ENCODE assay signal across 18 cellular contexts in the genomic region with DNA sequence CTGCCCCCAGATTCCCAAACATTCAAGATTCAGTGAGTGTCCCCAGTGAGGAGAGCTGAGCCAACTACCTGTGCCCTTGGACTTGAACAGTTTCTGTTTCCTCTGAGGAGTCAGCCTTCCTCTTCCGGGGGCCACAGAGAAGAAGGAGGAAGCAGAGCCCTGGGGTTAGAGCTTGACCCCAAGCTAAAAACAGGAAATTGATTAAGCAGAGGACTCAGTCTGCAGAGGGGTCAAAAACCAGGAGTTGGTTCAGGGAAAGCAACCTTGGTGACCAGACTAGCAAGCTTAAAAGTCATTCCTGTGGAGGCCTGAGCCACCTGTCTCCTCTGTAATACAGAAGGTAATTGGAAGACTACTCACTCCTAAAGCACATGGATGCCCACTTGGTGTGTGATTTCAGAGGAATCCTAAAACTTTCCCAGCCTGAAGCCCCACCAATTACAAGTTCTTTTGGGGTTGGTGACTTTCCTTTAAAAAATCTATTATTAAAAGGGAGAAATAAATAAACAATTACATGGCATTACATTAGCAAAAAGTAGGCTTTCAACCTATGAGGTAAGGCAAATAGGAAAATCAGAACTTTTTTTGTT.
DNase-seq lines count a peak whose midpoint lies in the region; FAIRE-seq and TF ChIP-seq lines count a peak whose summit lies in the region.
"Had no signal": no experiment of that assay in that cellular context is flagged by ENCODE, and none has a peak within 500 bp of the region (broad histone marks: within the 10 kb centered on the region; RNA-seq: fewer than 3 reads in every experiment).

No MANE protein-coding gene starts in this region.

- H3K9me3 Mint-ChIP-seq in activated CD4-positive, alpha-beta T cell treated with anti-CD3 and anti-CD28 coated beads, Interleukin-2, amount 10 ng/mL, durations not matched to agents 7 days and 5 days, result no peaks in the 10 kb centered on the region
- H3K9me3 Mint-ChIP-seq in activated CD4-positive, alpha-beta T cell treated with anti-CD3 and anti-CD28 coated beads, Interleukin-2, amount 10 ng/mL, durations not matched to agents 24 days and 14 days, result no peaks in the 10 kb centered on the region
- no peaks in the 10 kb centered on the region for H3K9me3 Mint-ChIP-seq in activated naive CD4-positive, alpha-beta T cell treated with anti-CD3 and anti-CD28 coated beads, Interleukin-2, amount 10 ng/mL, durations not matched to agents 7 days and 5 days
- H3K9me3 Mint-ChIP-seq: H9; neural crest cell; stimulated activated naive CD8-positive, alpha-beta T cell treated with anti-CD3 and anti-CD28 coated beads, Interleukin-15, amount 100 ng/mL, for 72 hours had no signal

- peak overlapping the region; percentile 19 for H3K4me2 ChIP-seq in hepatocyte

- no peaks in the 10 kb centered on the region for H4K20me1 ChIP-seq in hepatocyte (ENCODE audit: insufficient read depth, poor library complexity, severe bottlenecking)

- H3K9me2 ChIP-seq in hepatocyte (replicated peaks; ENCODE audit: insufficient read depth), result no peaks in the 10 kb centered on the region

- DNase-seq in activated CD4-positive, alpha-beta T cell treated with anti-CD3 and anti-CD28 coated beads, Interleukin-2, amount 10 ng/mL, durations not matched to agents 7 days and 5 days, result no peak
- no peak for DNase-seq in activated CD4-positive, alpha-beta T cell treated with anti-CD3 and anti-CD28 coated beads, Interleukin-2, amount 10 ng/mL, durations not matched to agents 24 days and 14 days
- DNase-seq in OCI-M1 (lab: John Stamatoyannopoulos, UW) (peak; percentile 68), hepatocyte (ENCODE audit: low spot score) (no peak), small intestine (peak; percentile 27), putamen (ENCODE audit: low spot score) (no peak)
- DNase-seq in activated naive CD4-positive, alpha-beta T cell treated with anti-CD3 and anti-CD28 coated beads, Interleukin-2, amount 10 ng/mL, durations not matched to agents 7 days and 5 days, result no peak
- DNase-seq in effector CD8-positive, alpha-beta T cell (lab: John Stamatoyannopoulos, UW), result no peak
- DNase-seq: activated CD4-positive, alpha-beta T cell treated with anti-CD3 and anti-CD28 coated beads, Interleukin-2, amount 50 U/mL, for 1 hour; activated T-cell treated with anti-CD3 and anti-CD28 coated beads, Interleukin-2, amount 50 U/mL, for 1 hour; CD4-positive, alpha-beta memory T cell; DND-41; H9; NCI-H1930; SJCRH30; stimulated activated naive CD8-positive, alpha-beta T cell treated with anti-CD3 and anti-CD28 coated beads, Interleukin-15, amount 100 ng/mL, for 72 hours; T1000 had no signal

- peaks cover 8% of the 10 kb centered on the region for H3K27me3 Mint-ChIP-seq in activated CD4-positive, alpha-beta T cell treated with anti-CD3 and anti-CD28 coated beads, Interleukin-2, amount 10 ng/mL, durations not matched to agents 7 days and 5 days
- H3K27me3 Mint-ChIP-seq in activated CD4-positive, alpha-beta T cell treated with anti-CD3 and anti-CD28 coated beads, Interleukin-2, amount 10 ng/mL, durations not matched to agents 24 days and 14 days, result peaks cover 3% of the 10 kb centered on the region
- peaks cover 12% of the 10 kb centered on the region for H3K27me3 Mint-ChIP-seq in activated naive CD4-positive, alpha-beta T cell treated with anti-CD3 and anti-CD28 coated beads, Interleukin-2, amount 10 ng/mL, durations not matched to agents 7 days and 5 days

- no peak overlapping the region for H3K4me3 ChIP-seq in hepatocyte
- H3K4me3 ChIP-seq in small intestine (ENCODE audit: low read depth in 1 of 2, low read length in 2 of 2), result no peak overlapping the region
- H3K4me3 ChIP-seq: SJCRH30 had no signal

- POLR2A ChIA-PET in activated CD4-positive, alpha-beta T cell treated with anti-CD3 and anti-CD28 coated beads, Interleukin-2, amount 10 ng/mL, durations not matched to agents 7 days and 5 days (lab: Charles Lee), result no interaction called here

- no peak overlapping the region for H2AFZ ChIP-seq in hepatocyte

- no peak for FAIRE-seq in small intestine (lab: Jason Lieb, UNC)

- peak overlapping the region; percentile 82 for H3K27ac Mint-ChIP-seq in activated CD4-positive, alpha-beta T cell treated with anti-CD3 and anti-CD28 coated beads, Interleukin-2, amount 10 ng/mL, durations not matched to agents 7 days and 5 days
- H3K27ac Mint-ChIP-seq in activated CD4-positive, alpha-beta T cell treated with anti-CD3 and anti-CD28 coated beads, Interleukin-2, amount 10 ng/mL, durations not matched to agents 24 days and 14 days, result no peak overlapping the region
- H3K27ac Mint-ChIP-seq in activated naive CD4-positive, alpha-beta T cell treated with anti-CD3 and anti-CD28 coated beads, Interleukin-2, amount 10 ng/mL, durations not matched to agents 7 days and 5 days, result no peak overlapping the region
- H3K27ac Mint-ChIP-seq: H9 had no signal

- H3K4me3 Mint-ChIP-seq in activated CD4-positive, alpha-beta T cell treated with anti-CD3 and anti-CD28 coated beads, Interleukin-2, amount 10 ng/mL, durations not matched to agents 7 days and 5 days, result no peak overlapping the region
- H3K4me3 Mint-ChIP-seq in activated CD4-positive, alpha-beta T cell treated with anti-CD3 and anti-CD28 coated beads, Interleukin-2, amount 10 ng/mL, durations not matched to agents 24 days and 14 days, result no peak overlapping the region
- no peak overlapping the region for H3K4me3 Mint-ChIP-seq in activated naive CD4-positive, alpha-beta T cell treated with anti-CD3 and anti-CD28 coated beads, Interleukin-2, amount 10 ng/mL, durations not matched to agents 7 days and 5 days
- H3K4me3 Mint-ChIP-seq: H9, neural crest cell had no signal

- H3K27ac ChIP-seq in hepatocyte (peak overlapping the region; percentile 91), small intestine (ENCODE audit: low read depth in 1 of 2, low read length in 1 of 2) (peak overlapping the region in 1 of 2 donors; percentile 24)
- H3K27ac ChIP-seq: SJCRH30 had no signal

- WGBS in hepatocyte (ENCODE audit: low lambda C conversion rate, missing lambda C conversion rate), result 100% methylated on average over 1 of the region's 1 CpG
- 35 to 44% (median 42%) methylated on average over 1 of the region's 1 CpG for WGBS in small intestine, 3 donors

- CTCF ChIA-PET in activated CD4-positive, alpha-beta T cell treated with anti-CD3 and anti-CD28 coated beads, Interleukin-2, amount 10 ng/mL, durations not matched to agents 7 days and 5 days (lab: Charles Lee), result no interaction called here
- CTCF ChIA-PET in activated naive CD4-positive, alpha-beta T cell treated with anti-CD3 and anti-CD28 coated beads, Interleukin-2, amount 10 ng/mL, durations not matched to agents 7 days and 5 days (lab: Charles Lee), result no interaction called here

- intact Hi-C loops in activated CD4-positive, alpha-beta T cell treated with anti-CD3 and anti-CD28 coated beads, Interleukin-2, amount 10 ng/mL, durations not matched to agents 24 days and 14 days (cut with micrococcal nuclease), result no loop called here

- peaks cover 6% of the 10 kb centered on the region for H3K4me1 Mint-ChIP-seq in activated CD4-positive, alpha-beta T cell treated with anti-CD3 and anti-CD28 coated beads, Interleukin-2, amount 10 ng/mL, durations not matched to agents 7 days and 5 days
- H3K4me1 Mint-ChIP-seq in activated CD4-positive, alpha-beta T cell treated with anti-CD3 and anti-CD28 coated beads, Interleukin-2, amount 10 ng/mL, durations not matched to agents 24 days and 14 days, result peaks cover 5% of the 10 kb centered on the region
- H3K4me1 Mint-ChIP-seq in activated naive CD4-positive, alpha-beta T cell treated with anti-CD3 and anti-CD28 coated beads, Interleukin-2, amount 10 ng/mL, durations not matched to agents 7 days and 5 days, result peaks cover 11% of the 10 kb centered on the region
- H3K4me1 Mint-ChIP-seq: H9 had no signal

- no peaks in the 10 kb centered on the region for H3K36me3 ChIP-seq in hepatocyte (replicated peaks; ENCODE audit: insufficient read depth, low read depth)
- H3K36me3 ChIP-seq in small intestine (ENCODE audit: control insufficient read depth in 2 of 2, insufficient read depth in 2 of 2, low read length in 2 of 2), result no peaks in the 10 kb centered on the region
- H3K36me3 ChIP-seq: SJCRH30 had no signal

- peaks cover 3% of the 10 kb centered on the region for H3K36me3 Mint-ChIP-seq in activated CD4-positive, alpha-beta T cell treated with anti-CD3 and anti-CD28 coated beads, Interleukin-2, amount 10 ng/mL, durations not matched to agents 7 days and 5 days (ENCODE audit: low read depth)
- no peaks in the 10 kb centered on the region for H3K36me3 Mint-ChIP-seq in activated CD4-positive, alpha-beta T cell treated with anti-CD3 and anti-CD28 coated beads, Interleukin-2, amount 10 ng/mL, durations not matched to agents 24 days and 14 days (ENCODE audit: low read depth)
- H3K36me3 Mint-ChIP-seq in activated naive CD4-positive, alpha-beta T cell treated with anti-CD3 and anti-CD28 coated beads, Interleukin-2, amount 10 ng/mL, durations not matched to agents 7 days and 5 days, result no peaks in the 10 kb centered on the region
- H3K36me3 Mint-ChIP-seq: CD4-positive, alpha-beta memory T cell had no signal

- no peaks in the 10 kb centered on the region for H3K79me2 ChIP-seq in hepatocyte

- no peaks in the 10 kb centered on the region for H3K27me3 ChIP-seq in hepatocyte
- H3K27me3 ChIP-seq in small intestine (ENCODE audit: control insufficient read depth in 2 of 2, insufficient read depth in 2 of 2, low read length in 2 of 2), result no peaks in the 10 kb centered on the region
- H3K27me3 ChIP-seq: SJCRH30 had no signal

- peaks cover 72% of the 10 kb centered on the region for H3K4me1 ChIP-seq in hepatocyte (ENCODE audit: insufficient read depth)
- H3K4me1 ChIP-seq in small intestine (ENCODE audit: control insufficient read depth in 2 of 2, insufficient read depth in 1 of 2, low read depth in 1 of 2, low read length in 1 of 2), result peaks cover 7 to 10% of the 10 kb centered on the region in 2 donors

- H3K9me3 ChIP-seq in hepatocyte (ENCODE audit: low read depth), result no peaks in the 10 kb centered on the region
- no peaks in the 10 kb centered on the region for H3K9me3 ChIP-seq in small intestine (ENCODE audit: control insufficient read depth, low read depth)
- H3K9me3 ChIP-seq: SJCRH30 had no signal

- TF ChIP-seq CTCF in hepatocyte (IDR thresholded peaks at IDR 0.05; ENCODE audit: poor library complexity), result no peak

Comparison
In these comparisons a context has a peak if more than half of its experiments do, and no peak if none do; other contexts are left out.
1. DNase-seq: peak in OCI-M1 (single experiment) and small intestine (single experiment); none in activated CD4-positive, alpha-beta T cell treated with anti-CD3 and anti-CD28 coated beads, Interleukin-2, amount 10 ng/mL, durations not matched to agents 7 days and 5 days (single experiment), activated CD4-positive, alpha-beta T cell treated with anti-CD3 and anti-CD28 coated beads, Interleukin-2, amount 10 ng/mL, durations not matched to agents 24 days and 14 days (single experiment), hepatocyte (single experiment), activated naive CD4-positive, alpha-beta T cell treated with anti-CD3 and anti-CD28 coated beads, Interleukin-2, amount 10 ng/mL, durations not matched to agents 7 days and 5 days (single experiment), effector CD8-positive, alpha-beta T cell (single experiment) and putamen (single experiment).